In genomic region chr6:161626132-161626676, GRCh38 we compare ENCODE assay signal across 16 cellular contexts.
A peak's percentile ranks its signal among the peaks of the same experiment; 100 is the strongest.
DNase-seq lines count a peak whose midpoint lies in the region; ATAC-seq and TF ChIP-seq lines count a peak whose summit lies in the region.
"Had no signal": no experiment of that assay in that cellular context is flagged by ENCODE, and none has a peak within 500 bp of the region (broad histone marks: within the 10 kb centered on the region; RNA-seq: fewer than 3 reads in every experiment).

No MANE protein-coding gene starts in this region.

- H3K14ac ChIP-seq in IMR-90 (replicated peaks; ENCODE audit: low read depth, low read length): no peak overlapping the region

- no peak overlapping the region for H2BK5ac ChIP-seq in IMR-90 (ENCODE audit: low read depth, low read length, poor library complexity, severe bottlenecking)

- no peaks in the 10 kb centered on the region for H3K36me3 Mint-ChIP-seq in stimulated activated effector memory CD8-positive, alpha-beta T cell treated with anti-CD3 and anti-CD28 coated beads, Interleukin-12 subunit alpha, Interleukin-12 subunit beta, amount 100 ng/mL, for 72 hours
- H3K36me3 Mint-ChIP-seq: CD14-positive monocyte had no signal

- CTCF ChIA-PET in IMR-90 (lab: Yijun Ruan, JAX): no interaction called here

- H2BK20ac ChIP-seq in IMR-90 (ENCODE audit: low read depth, low read length): no peak overlapping the region

- H3K4me3 ChIP-seq in IMR-90 (ENCODE audit: insufficient read depth, low read depth, low read length) (no peak overlapping the region), mesodermal cell (ENCODE audit: extremely low read depth, insufficient read depth, low read length, poor library complexity, severe bottlenecking) (no peak overlapping the region)
- H3K4me3 ChIP-seq: BLaER1, GM12878 had no signal

- H2AK9ac ChIP-seq in IMR-90 (replicated peaks; ENCODE audit: low read depth, low read length, poor library complexity): peak overlapping the region; percentile 50

- H3K4ac ChIP-seq in IMR-90 (ENCODE audit: low read depth, low read length): no peak overlapping the region

- no peak for TF ChIP-seq RAD21 in IMR-90 (IDR thresholded peaks at IDR 0.05; ENCODE audit: low read length)

- H3K4me2 ChIP-seq in IMR-90 (ENCODE audit: low read depth, low read length): no peak overlapping the region
- H3K4me2 ChIP-seq: BLaER1 had no signal

- H3K9me3 Mint-ChIP-seq in stimulated activated effector memory CD8-positive, alpha-beta T cell treated with anti-CD3 and anti-CD28 coated beads, Interleukin-12 subunit alpha, Interleukin-12 subunit beta, amount 100 ng/mL, for 72 hours: no peaks in the 10 kb centered on the region

- H4K91ac ChIP-seq in IMR-90 (ENCODE audit: insufficient read depth, low read depth, low read length): no peak overlapping the region

- no peak for ATAC-seq in IMR-90 (ENCODE audit: low read depth)
- peak; percentile 32 for ATAC-seq in stimulated activated effector memory CD8-positive, alpha-beta T cell treated with anti-CD3 and anti-CD28 coated beads, Interleukin-12 subunit alpha, Interleukin-12 subunit beta, amount 100 ng/mL, for 72 hours
- ATAC-seq: GM12878, HepG2 had no signal

- H3K27ac Mint-ChIP-seq in stimulated activated effector memory CD8-positive, alpha-beta T cell treated with anti-CD3 and anti-CD28 coated beads, Interleukin-12 subunit alpha, Interleukin-12 subunit beta, amount 100 ng/mL, for 72 hours: no peak overlapping the region
- H3K27ac Mint-ChIP-seq: CD14-positive monocyte; CD4-positive, alpha-beta memory T cell; H9 had no signal

- WGBS in IMR-90 (ENCODE audit: extremely low coverage in 2 of 2, insufficient read length in 1 of 2), 2 experiments: 86% methylated on average over 9 of the region's 13 CpGs; no CpG with 5 or more reads in 1 of the 2 experiments
- WGBS in mesodermal cell (ENCODE audit: insufficient coverage in 2 of 2), 2 experiments: 96 to 98% methylated on average over 8 of the region's 13 CpGs

- H3K9ac ChIP-seq in IMR-90 (ENCODE audit: low read depth, low read length): no peak overlapping the region
- H3K9ac ChIP-seq: BLaER1 had no signal

- in situ Hi-C loops in IMR-90 (cut with MboI; ENCODE audit: low sequenced_read_pairs): no loop called here

- no peak overlapping the region for H2AK5ac ChIP-seq in IMR-90 (ENCODE audit: low read depth, low read length)

- H4K20me1 ChIP-seq in IMR-90 (ENCODE audit: insufficient read depth, low read length): no peaks in the 10 kb centered on the region
- H4K20me1 ChIP-seq: BLaER1 had no signal

- dilution Hi-C loops in IMR-90 (cut with HindIII; ENCODE audit: low sequenced_read_pairs, unreplicated experiment): no loop called here

- TF ChIP-seq POLR2A in IMR-90 (IDR thresholded peaks at IDR 0.05; ENCODE audit: low read depth, low read length): no peak

- no peaks in the 10 kb centered on the region for H3K9me1 ChIP-seq in IMR-90 (ENCODE audit: insufficient read depth, low read length)

- H3K4me1 ChIP-seq in IMR-90 (ENCODE audit: control insufficient read depth, insufficient read depth, low read length): no peaks in the 10 kb centered on the region
- no peaks in the 10 kb centered on the region for H3K4me1 ChIP-seq in mesodermal cell (ENCODE audit: control insufficient read depth, insufficient read depth, low read length, poor library complexity, severe bottlenecking)

- H3K4me1 Mint-ChIP-seq in stimulated activated effector memory CD8-positive, alpha-beta T cell treated with anti-CD3 and anti-CD28 coated beads, Interleukin-12 subunit alpha, Interleukin-12 subunit beta, amount 100 ng/mL, for 72 hours: peaks cover 5% of the 10 kb centered on the region
- H3K4me1 Mint-ChIP-seq: CD14-positive monocyte had no signal

- H3K9me3 ChIP-seq in IMR-90 (ENCODE audit: control insufficient read depth, insufficient read depth, low read length) (peaks cover 27% of the 10 kb centered on the region), mesodermal cell (ENCODE audit: control insufficient read depth, low read length) (no peaks in the 10 kb centered on the region)

- H3K23ac ChIP-seq in IMR-90 (ENCODE audit: low read depth, low read length): no peak overlapping the region

- POLR2A ChIA-PET in IMR-90 (lab: Charles Lee; ENCODE audit: unreplicated experiment): no interaction called here

- H4K5ac ChIP-seq in IMR-90 (ENCODE audit: low read depth, low read length): no peak overlapping the region

- H3K27ac ChIP-seq in IMR-90 (ENCODE audit: insufficient read depth, low read length): no peak overlapping the region
- peak overlapping the region; percentile 10 for H3K27ac ChIP-seq in mesodermal cell (ENCODE audit: low read depth, low read length, severe bottlenecking)
- H3K27ac ChIP-seq: BLaER1 had no signal

- H3K4me3 Mint-ChIP-seq in stimulated activated effector memory CD8-positive, alpha-beta T cell treated with anti-CD3 and anti-CD28 coated beads, Interleukin-12 subunit alpha, Interleukin-12 subunit beta, amount 100 ng/mL, for 72 hours: no peak overlapping the region
- H3K4me3 Mint-ChIP-seq: CD14-positive monocyte; CD4-positive, alpha-beta memory T cell; H9 had no signal

- H3K79me1 ChIP-seq in IMR-90 (ENCODE audit: low read depth in 1 of 2, low read length in 2 of 2): no peaks in the 10 kb centered on the region

- no peak for DNase-seq in IMR-90
- DNase-seq in stimulated activated effector memory CD8-positive, alpha-beta T cell treated with anti-CD3 and anti-CD28 coated beads, Interleukin-12 subunit alpha, Interleukin-12 subunit beta, amount 100 ng/mL, for 72 hours (ENCODE audit: low spot score in 2 of 2): no peak
- DNase-seq in activated CD4-positive, alpha-beta T cell treated with anti-CD3 and anti-CD28 coated beads for 4 hours: no peak
- DNase-seq in DMS153 (lab: John Stamatoyannopoulos, UW): no peak
- no peak for DNase-seq in DMS 273 (lab: John Stamatoyannopoulos, UW; ENCODE audit: unreplicated experiment)
- DNase-seq: ACHN; CD4-positive, alpha-beta memory T cell; DMS53; DND-41; EL; H9 had no signal

- H3K18ac ChIP-seq in IMR-90 (ENCODE audit: low read depth, low read length): no peak overlapping the region

- no peak overlapping the region for H3K56ac ChIP-seq in IMR-90 (ENCODE audit: extremely low read depth, insufficient read depth, low read length)

- H2BK15ac ChIP-seq in IMR-90 (ENCODE audit: low read depth, low read length): no peak overlapping the region

- H4K8ac ChIP-seq in IMR-90 (ENCODE audit: low read depth in 2 of 2, low read length in 2 of 2): no peak overlapping the region

- H3K36me3 ChIP-seq in IMR-90 (ENCODE audit: control insufficient read depth, insufficient read depth, low read length) (no peaks in the 10 kb centered on the region), mesodermal cell (ENCODE audit: control insufficient read depth, insufficient read depth, low read length) (no peaks in the 10 kb centered on the region)
- H3K36me3 ChIP-seq: BLaER1 had no signal

- intact Hi-C loops in IMR-90 (cut with micrococcal nuclease): no loop called here

- no peak overlapping the region for H2BK120ac ChIP-seq in IMR-90 (ENCODE audit: low read depth, low read length)

- H2AFZ ChIP-seq in IMR-90 (replicated peaks; ENCODE audit: low read length, poor library complexity): no peak overlapping the region

- BruUV-seq in IMR-90 (replicated peaks; lab: Mats Ljungman, UMichigan): no TSS peak

- no peaks in the 10 kb centered on the region for H3K27me3 ChIP-seq in IMR-90 (ENCODE audit: control insufficient read depth, insufficient read depth, low read length)
- H3K27me3 ChIP-seq: BLaER1 had no signal

- no peak for TF ChIP-seq CTCF in IMR-90 (conservative IDR thresholded peaks at IDR 0.05; ENCODE audit: low read depth, low read length)

TF ChIP-seq in IMR-90, 13 proteins besides CTCF, POLR2A, EP300 and RAD21:
- TF ChIP-seq RFX5 (IDR thresholded peaks at IDR 0.05; ENCODE audit: low read depth, low read length) (no peak), BHLHE40 (IDR thresholded peaks at IDR 0.05; ENCODE audit: low read depth, low read length) (no peak), NFE2L2 (IDR thresholded peaks at IDR 0.05; ENCODE audit: low read depth, low read length) (no peak), CEBPB (IDR thresholded peaks at IDR 0.05; ENCODE audit: low read depth, low read length) (no peak), MAZ (IDR thresholded peaks at IDR 0.05; ENCODE audit: borderline replicate concordance, low read depth, low read length) (no peak), ELK1 (IDR thresholded peaks at IDR 0.05; ENCODE audit: borderline replicate concordance, low read depth, low read length) (no peak), SMC3 (IDR thresholded peaks at IDR 0.05; ENCODE audit: low read depth, low read length) (no peak), MAFK (IDR thresholded peaks at IDR 0.05; ENCODE audit: low read depth, low read length) (no peak), MXI1 (IDR thresholded peaks at IDR 0.05; ENCODE audit: borderline replicate concordance, low read depth, low read length) (no peak), RCOR1 (IDR thresholded peaks at IDR 0.05; ENCODE audit: insufficient replicate concordance, low read length) (no peak), CHD1 (IDR thresholded peaks at IDR 0.05; ENCODE audit: low read depth, low read length) (no peak), USF2 (IDR thresholded peaks at IDR 0.05; ENCODE audit: low read depth, low read length) (no peak), FOS (IDR thresholded peaks at IDR 0.05; ENCODE audit: low read depth, low read length) (no peak)
